In genomic region chr17:72726936-72727335, GRCh38 we compare ENCODE assay signal across 8 cellular contexts.
DNase-seq lines count a peak whose midpoint lies in the region; ATAC-seq, FAIRE-seq and TF ChIP-seq lines count a peak whose summit lies in the region.

No MANE protein-coding gene starts in this region.

- H3K4me2 ChIP-seq in endothelial cell of umbilical vein (ENCODE audit: insufficient read depth, low read length) = no peak overlapping the region

- H3K9ac ChIP-seq in endothelial cell of umbilical vein (replicated peaks; ENCODE audit: extremely low read depth, insufficient read depth, low read length) = no peak overlapping the region

- peak; percentile 31 for DNase-seq in CD1c-positive myeloid dendritic cell (ENCODE audit: extremely low spot score)
- DNase-seq in RPMI7951 (ENCODE audit: low read depth) = peak; percentile 48
- DNase-seq in endothelial cell of umbilical vein (ENCODE audit: low read depth, low spot score) = no peak
- DNase-seq in SKM-1 treated with dmso at 0.1 percent for 144 hours (lab: John Stamatoyannopoulos, UW; ENCODE audit: unreplicated experiment) = no peak
- DNase-seq in hippocampal formation (lab: John Stamatoyannopoulos, UW) = no peak
- DNase-seq in ascending aorta (ENCODE audit: low spot score in 2 of 2) = no peak

- no peaks in the 10 kb centered on the region for H3K9me1 ChIP-seq in endothelial cell of umbilical vein (replicated peaks; ENCODE audit: control insufficient read depth, extremely low read depth, insufficient read depth, low read length)

- H3K4me1 ChIP-seq in endothelial cell of umbilical vein (ENCODE audit: control insufficient read depth, extremely low read depth, insufficient read depth, low read length) (peaks cover 4% of the 10 kb centered on the region), ascending aorta (no peaks in the 10 kb centered on the region)

- H3K9me3 ChIP-seq in endothelial cell of umbilical vein (replicated peaks; ENCODE audit: control insufficient read depth, insufficient read depth, low read length) = no peaks in the 10 kb centered on the region
- H3K9me3 ChIP-seq in ascending aorta = no peaks in the 10 kb centered on the region

- H3K27me3 ChIP-seq in endothelial cell of umbilical vein (ENCODE audit: control insufficient read depth in 2 of 2, insufficient read depth in 2 of 2, low read length in 2 of 2) (no peaks in the 10 kb centered on the region), ascending aorta (no peaks in the 10 kb centered on the region)

- FAIRE-seq in endothelial cell of umbilical vein (lab: Jason Lieb, UNC) = no peak

- CTCF ChIA-PET in endothelial cell of umbilical vein (lab: Charles Lee) = interaction anchor here (0.6 to 5.5 kb wide), 38 partner anchors 9 to 1473 kb away, joined by 3 to 236 read pairs (median 7); partner anchors contain the start of genes COG1 and SLC39A11

- no peak for TF ChIP-seq POLR2A in endothelial cell of umbilical vein (IDR thresholded peaks at IDR 0.05; ENCODE audit: low read depth, low read length)

- H3K36me3 ChIP-seq in endothelial cell of umbilical vein (ENCODE audit: control insufficient read depth in 2 of 2, extremely low read depth in 1 of 2, insufficient read depth in 2 of 2, low read length in 2 of 2) (no peaks in the 10 kb centered on the region), ascending aorta (no peaks in the 10 kb centered on the region)

- H3K79me2 ChIP-seq in endothelial cell of umbilical vein (ENCODE audit: control insufficient read depth, insufficient read depth, low read length) = no peaks in the 10 kb centered on the region

- H3K27ac ChIP-seq in endothelial cell of umbilical vein (ENCODE audit: insufficient read depth, low read depth, low read length) = no peak overlapping the region
- no peak overlapping the region for H3K27ac ChIP-seq in ascending aorta

- TF ChIP-seq CTCF in endothelial cell of umbilical vein (IDR thresholded peaks at IDR 0.05; ENCODE audit: extremely low read depth in 1 of 2, insufficient read depth in 1 of 2, low read depth in 1 of 2, low read length in 2 of 2) = no peak
- no peak for TF ChIP-seq CTCF in ascending aorta (IDR thresholded peaks at IDR 0.05)

- ATAC-seq in GM19025 (IDR thresholded peaks at IDR 0.05; ENCODE audit: low read depth, unreplicated experiment) (peak; percentile 94), HG03103 (IDR thresholded peaks at IDR 0.05; ENCODE audit: low read depth, unreplicated experiment) (peak; percentile 71)

- H3K4me3 ChIP-seq in endothelial cell of umbilical vein (replicated peaks in 1 of 3; ENCODE audit: insufficient read depth in 1 of 3, low read depth in 1 of 3, low read length in 3 of 3) (no peak overlapping the region), ascending aorta (no peak overlapping the region)

- POLR2A ChIA-PET in endothelial cell of umbilical vein (lab: Charles Lee) = no interaction called here

- H2AFZ ChIP-seq in endothelial cell of umbilical vein (ENCODE audit: low read depth, low read length) = peak overlapping the region; percentile 15

- no TSS peak for BruUV-seq in endothelial cell of umbilical vein (replicated peaks; lab: Mats Ljungman, UMichigan)

- intact Hi-C loops in endothelial cell of umbilical vein (cut with micrococcal nuclease) = loop anchor here (1.0 to 10.0 kb wide), 8 partner anchors 365 to 1450 kb away; partner anchors contain the start of gene SLC39A11
- intact Hi-C loops in ascending aorta (cut with DNase I) = loop anchor here (2.0 kb wide), 1 partner anchor 430 kb away; no protein-coding TSS in a partner anchor

- dilution Hi-C loops in endothelial cell of umbilical vein (cut with MboI; ENCODE audit: extremely low pct_ligation_motif_present, low sequenced_read_pairs) = no loop called here

- no peaks in the 10 kb centered on the region for H4K20me1 ChIP-seq in endothelial cell of umbilical vein (replicated peaks; ENCODE audit: control insufficient read depth, extremely low read depth, insufficient read depth, low read length)

TF ChIP-seq in endothelial cell of umbilical vein, 7 proteins besides CTCF, POLR2A, EP300 and RAD21:
- TF ChIP-seq MYC (IDR thresholded peaks at IDR 0.05; ENCODE audit: low read depth, low read length) = no peak
- no peak for TF ChIP-seq JUN (IDR thresholded peaks at IDR 0.05; ENCODE audit: borderline replicate concordance, insufficient read depth, insufficient read length, low read depth)
- TF ChIP-seq GATA2 (IDR thresholded peaks at IDR 0.05; ENCODE audit: insufficient read depth, insufficient read length, low read depth, low read length) = no peak
- TF ChIP-seq FOS (IDR thresholded peaks at IDR 0.05; ENCODE audit: borderline replicate concordance, insufficient read depth, low read length) = no peak
- TF ChIP-seq, protein P1, sequence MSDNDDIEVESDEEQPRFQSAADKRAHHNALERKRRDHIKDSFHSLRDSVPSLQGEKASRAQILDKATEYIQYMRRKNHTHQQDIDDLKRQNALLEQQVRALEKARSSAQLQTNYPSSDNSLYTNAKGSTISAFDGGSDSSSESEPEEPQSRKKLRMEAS (IDR thresholded peaks at IDR 0.05; ENCODE audit: insufficient read depth, insufficient read length) = no peak
- no peak for TF ChIP-seq POLR2AphosphoS5 (IDR thresholded peaks at IDR 0.05; ENCODE audit: insufficient read depth, low read depth, low read length)
- TF ChIP-seq EZH2 (IDR thresholded peaks at IDR 0.05; ENCODE audit: borderline replicate concordance, low read depth, low read length, severe bottlenecking) = no peak

Comparison
In these comparisons a context has a peak if more than half of its experiments do, and no peak if none do; other contexts are left out.
1. DNase-seq: peak in CD1c-positive myeloid dendritic cell (single experiment) and RPMI7951 (single experiment); none in endothelial cell of umbilical vein (single experiment), SKM-1 treated with dmso at 0.1 percent for 144 hours (single experiment), hippocampal formation (0 of 2) and ascending aorta (0 of 2).